In the genomic region with DNA sequence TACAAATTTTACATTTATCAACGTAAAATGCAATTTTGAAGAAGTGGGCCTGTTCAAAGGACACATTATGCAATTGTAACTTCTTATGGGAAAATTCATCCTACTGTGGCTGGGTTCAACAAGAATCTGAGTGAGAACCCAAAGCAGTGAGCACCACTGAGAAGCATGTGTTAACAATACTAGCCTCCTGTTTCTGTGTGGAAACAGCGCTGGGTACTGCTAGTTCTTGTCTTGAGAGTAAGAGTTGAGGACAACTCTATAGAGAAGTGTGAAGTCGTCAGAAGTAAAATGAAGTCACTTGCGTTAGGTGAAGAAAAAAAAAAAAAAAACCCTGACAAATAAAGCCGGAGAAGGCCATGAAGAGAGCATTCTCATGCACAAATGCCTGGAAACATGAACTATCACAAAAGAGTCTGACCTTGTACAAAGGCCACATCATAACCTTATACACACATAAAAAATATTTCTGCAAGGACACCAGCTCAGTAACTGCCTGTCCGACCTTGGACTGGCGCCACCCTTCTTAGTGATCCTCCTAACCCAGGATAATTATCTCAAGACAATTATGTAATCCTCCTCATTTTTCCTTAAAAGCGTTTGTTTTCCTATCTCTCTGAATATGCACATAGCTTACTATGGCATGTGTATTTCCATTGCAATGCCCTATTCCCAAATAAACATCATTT, we compare ENCODE assay signal across 14 cellular contexts.
DNase-seq lines count a peak whose midpoint lies in the region; TF ChIP-seq lines count a peak whose summit lies in the region.
"Had no signal": no experiment of that assay in that cellular context is flagged by ENCODE, and none has a peak within 500 bp of the region (broad histone marks: within the 10 kb centered on the region; RNA-seq: fewer than 3 reads in every experiment).

No MANE protein-coding gene starts in this region.

- H3K27ac Mint-ChIP-seq in endodermal cell (peak overlapping the region; percentile 8), HFFc6 (no peak overlapping the region)
- H3K27ac Mint-ChIP-seq: CD14-positive monocyte; CD8-positive, alpha-beta memory T cell had no signal

- H3K36me3 Mint-ChIP-seq in endodermal cell (ENCODE audit: low read depth) (peaks cover 7% of the 10 kb centered on the region), HFFc6 (ENCODE audit: low read depth) (peaks cover 1% of the 10 kb centered on the region; the same call in 1 of the 2 replicates)
- H3K36me3 Mint-ChIP-seq: CD14-positive monocyte had no signal

- H3K4me1 Mint-ChIP-seq in endodermal cell, result peaks cover 48% of the 10 kb centered on the region
- H3K4me1 Mint-ChIP-seq in HFFc6 (ENCODE audit: low read depth), result no peaks in the 10 kb centered on the region
- H3K4me1 Mint-ChIP-seq: CD14-positive monocyte; CD8-positive, alpha-beta memory T cell had no signal

- H3K36me3 ChIP-seq in HUES64 (ENCODE audit: insufficient read depth, low read length) (no peaks in the 10 kb centered on the region), endodermal cell (ENCODE audit: control insufficient read depth, insufficient read depth, low read length) (no peaks in the 10 kb centered on the region), osteoblast (ENCODE audit: insufficient read depth, low read length) (no peaks in the 10 kb centered on the region)

- 78% methylated on average over 8 of the region's 8 CpGs for WGBS in HUES64
- WGBS in endodermal cell (ENCODE audit: insufficient coverage in 1 of 2, insufficient read length in 1 of 2), 2 experiments, result 86 to 93% methylated on average over 7 to 8 of the region's 8 CpGs

- H3K4me3 ChIP-seq in HUES64 (ENCODE audit: low read length) (no peak overlapping the region), endodermal cell (ENCODE audit: low read length) (no peak overlapping the region), osteoblast (ENCODE audit: insufficient read depth, low read length) (no peak overlapping the region)

- TF ChIP-seq CTCF in endodermal cell (conservative IDR thresholded peaks at IDR 0.05) (no peak), osteoblast (IDR thresholded peaks at IDR 0.05; ENCODE audit: extremely low read depth, low read depth, low read length) (no peak), HFFc6 (IDR thresholded peaks at IDR 0.05) (no peak)

- H2AFZ ChIP-seq in osteoblast (ENCODE audit: low read length), result no peak overlapping the region

- no peaks in the 10 kb centered on the region for H3K79me2 ChIP-seq in osteoblast (ENCODE audit: insufficient read depth, low read length)

- no peaks in the 10 kb centered on the region for H3K9me3 Mint-ChIP-seq in endodermal cell
- peaks cover 6% of the 10 kb centered on the region for H3K9me3 Mint-ChIP-seq in HFFc6

- H3K9me3 ChIP-seq in HUES64 (ENCODE audit: insufficient read depth, low read depth, low read length) (no peaks in the 10 kb centered on the region), endodermal cell (ENCODE audit: control insufficient read depth, low read length) (no peaks in the 10 kb centered on the region), osteoblast (ENCODE audit: low read depth, low read length) (no peaks in the 10 kb centered on the region)
- H3K9me3 ChIP-seq: Caco-2 had no signal

- H3K27me3 ChIP-seq in HUES64 (ENCODE audit: insufficient read depth, low read length) (no peaks in the 10 kb centered on the region), endodermal cell (ENCODE audit: control insufficient read depth, insufficient read depth, low read length, poor library complexity, severe bottlenecking) (no peaks in the 10 kb centered on the region), osteoblast (ENCODE audit: insufficient read depth, low read length) (no peaks in the 10 kb centered on the region)

- no peaks in the 10 kb centered on the region for H4K20me1 ChIP-seq in osteoblast (ENCODE audit: insufficient read depth, low read length)

- H3K4me3 Mint-ChIP-seq in endodermal cell (no peak overlapping the region), HFFc6 (no peak overlapping the region)
- H3K4me3 Mint-ChIP-seq: CD14-positive monocyte; CD8-positive, alpha-beta memory T cell had no signal

- H3K9ac ChIP-seq in HUES64 (ENCODE audit: low read depth, low read length), result 0 out of 2 replicates have a peak overlapping the region, but pooled peaks have one; percentile 19
- no peak overlapping the region for H3K9ac ChIP-seq in endodermal cell (ENCODE audit: extremely low read depth, low read length, poor library complexity, severe bottlenecking)

- H3K4me1 ChIP-seq in HUES64 (ENCODE audit: insufficient read depth, low read length) (peaks cover 39% of the 10 kb centered on the region), endodermal cell (ENCODE audit: control insufficient read depth, insufficient read depth, low read length) (peaks cover 7% of the 10 kb centered on the region), osteoblast (ENCODE audit: insufficient read depth, low read length) (peaks cover 9% of the 10 kb centered on the region)
- H3K4me1 ChIP-seq: Caco-2 had no signal

- H3K27me3 Mint-ChIP-seq in endodermal cell (ENCODE audit: insufficient read depth), result no peaks in the 10 kb centered on the region
- peaks cover 1% of the 10 kb centered on the region; the same call in 1 of the 2 replicates for H3K27me3 Mint-ChIP-seq in HFFc6 (ENCODE audit: insufficient read depth)
- H3K27me3 Mint-ChIP-seq: CD8-positive, alpha-beta memory T cell had no signal

- H3K4me2 ChIP-seq in osteoblast (ENCODE audit: insufficient read depth, low read length), result no peak overlapping the region

- DNase-seq in NCI-H82 (lab: John Stamatoyannopoulos, UW), result peak; percentile 4
- no peak for DNase-seq in NCI-H82 treated with DMSO at 0.1 percent for 48 hours (lab: John Stamatoyannopoulos, UW; ENCODE audit: unreplicated experiment)
- no peak for DNase-seq in endodermal cell
- DNase-seq in osteoblast (ENCODE audit: insufficient read length, low spot score, missing footprints), result peak; percentile 35
- DNase-seq in activated CD4-positive, alpha-beta T cell treated with anti-CD3 and anti-CD28 coated beads for 4 hours, result no peak
- no peak for DNase-seq in HFFc6
- DNase-seq in MV-4-11 (lab: John Stamatoyannopoulos, UW), result no peak
- DNase-seq: Caco-2; CD8-positive, alpha-beta memory T cell; DMS53; H7 had no signal

- peak overlapping the region; percentile 86 for H3K27ac ChIP-seq in HUES64 (ENCODE audit: low read depth, low read length)
- no peak overlapping the region for H3K27ac ChIP-seq in endodermal cell (ENCODE audit: low read depth, low read length)
- no peak overlapping the region for H3K27ac ChIP-seq in osteoblast (ENCODE audit: low read depth, low read length)
- H3K27ac ChIP-seq: 22Rv1 had no signal

Comparison
In these comparisons a context has a peak if more than half of its experiments do, and no peak if none do; other contexts are left out.
1. DNase-seq: peak in NCI-H82 (single experiment) and osteoblast (single experiment); none in NCI-H82 treated with DMSO at 0.1 percent for 48 hours (single experiment), endodermal cell (single experiment), activated CD4-positive, alpha-beta T cell treated with anti-CD3 and anti-CD28 coated beads for 4 hours (0 of 2), HFFc6 (single experiment) and MV-4-11 (single experiment).